Comparison of ENCODE assay signal across 33 cellular contexts in genomic region chr1:45891087-45891486, GRCh38.
"Had no signal": no experiment of that assay in that cellular context is flagged by ENCODE, and none has a peak within 500 bp of the region (broad histone marks: within the 10 kb centered on the region; RNA-seq: fewer than 3 reads in every experiment).

No MANE protein-coding gene starts in this region.

- DNase-seq: activated CD4-positive, alpha-beta memory T cell treated with anti-CD3 and anti-CD28 coated beads for 36 hours; activated CD4-positive, alpha-beta T cell treated with anti-CD3 and anti-CD28 coated beads, Interleukin-2, amount 10 ng/mL, durations not matched to agents 24 days and 14 days; activated CD4-positive, CD25-positive, alpha-beta regulatory T cell treated with anti-CD3 and anti-CD28 coated beads, Interleukin-2, amount 50 U/mL, for 72 hours; activated CD8-positive, alpha-beta memory T cell treated with anti-CD3 and anti-CD28 coated beads, Interleukin-2, amount 50 U/mL, for 4 hours; activated gamma-delta T cell; activated naive CD8-positive, alpha-beta T cell treated with anti-CD3 and anti-CD28 coated beads, Interleukin-2, amount 50 U/mL, for 24 hours; activated T-cell treated with anti-CD3 and anti-CD28 coated beads, Interleukin-2, amount 50 U/mL, for 1 hour; amygdala; dermis blood vessel endothelial cell; effector CD4-positive, alpha-beta T cell; foreskin keratinocyte; kidney glomerular epithelial cell; left lung; lower lobe of right lung; mesendoderm; retina; sigmoid colon; small intestine; stimulated activated CD4-positive, alpha-beta T cell treated with anti-CD3 and anti-CD28 coated beads, Interleukin-1b, Interleukin-23, amount 100 ng/mL, for 48 hours; stimulated activated CD4-positive, alpha-beta T cell treated with anti-CD3 and anti-CD28 coated beads, Interleukin-4, amount 100 ng/mL, for 4 hours; stimulated activated naive B cell treated with anti-CD40 and anti-IgM and Interleukin-4, amounts not matched to agents 10 μg/mL and 1 μg/mL and 100 μg/mL, for 72 hours; stomach; SW 1271; T-helper 17 cell; T1000; thyroid gland; upper lobe of right lung; WERI-Rb-1 had no signal

- H3K4me3 ChIP-seq: left lung, lower lobe of right lung, sigmoid colon, stomach, thyroid gland, upper lobe of right lung had no signal

- H3K27ac ChIP-seq: upper lobe of right lung, WERI-Rb-1 had no signal

- ATAC-seq: activated naive CD8-positive, alpha-beta T cell treated with anti-CD3 and anti-CD28 coated beads, Interleukin-2, amount 50 U/mL, for 24 hours; foreskin keratinocyte; lower lobe of right lung; stimulated activated naive B cell treated with anti-CD40 and anti-IgM and Interleukin-4, amounts not matched to agents 10 μg/mL and 1 μg/mL and 100 μg/mL, for 72 hours; T-helper 17 cell; upper lobe of right lung had no signal

- H3K27ac Mint-ChIP-seq: activated CD4-positive, alpha-beta memory T cell treated with anti-CD3 and anti-CD28 coated beads for 36 hours; activated CD4-positive, alpha-beta T cell treated with anti-CD3 and anti-CD28 coated beads, Interleukin-2, amount 10 ng/mL, durations not matched to agents 24 days and 14 days; activated naive CD4-positive, alpha-beta T cell treated with anti-CD3 and anti-CD28 coated beads, Interleukin-2, amount 50 U/mL, for 24 hours; activated naive CD8-positive, alpha-beta T cell treated with anti-CD3 and anti-CD28 coated beads, Interleukin-2, amount 50 U/mL, for 24 hours; progenitor cell of endocrine pancreas; stimulated activated naive B cell treated with anti-CD40 and anti-IgM and Interleukin-4, amounts not matched to agents 10 μg/mL and 1 μg/mL and 100 μg/mL, for 72 hours; T-helper 17 cell had no signal

- H3K27me3 Mint-ChIP-seq: activated CD4-positive, alpha-beta memory T cell treated with anti-CD3 and anti-CD28 coated beads for 36 hours; activated CD4-positive, alpha-beta T cell treated with anti-CD3 and anti-CD28 coated beads, Interleukin-2, amount 10 ng/mL, durations not matched to agents 24 days and 14 days; activated naive CD4-positive, alpha-beta T cell treated with anti-CD3 and anti-CD28 coated beads, Interleukin-2, amount 50 U/mL, for 24 hours; activated naive CD8-positive, alpha-beta T cell treated with anti-CD3 and anti-CD28 coated beads, Interleukin-2, amount 50 U/mL, for 24 hours; central memory CD8-positive, alpha-beta T cell; progenitor cell of endocrine pancreas; stimulated activated naive B cell treated with anti-CD40 and anti-IgM and Interleukin-4, amounts not matched to agents 10 μg/mL and 1 μg/mL and 100 μg/mL, for 72 hours; T-helper 17 cell had no signal

- H3K36me3 Mint-ChIP-seq: activated naive CD4-positive, alpha-beta T cell treated with anti-CD3 and anti-CD28 coated beads, Interleukin-2, amount 50 U/mL, for 24 hours had no signal

- H3K36me3 ChIP-seq: esophagus muscularis mucosa, left lung, lower lobe of right lung, sigmoid colon, stomach, thyroid gland, upper lobe of right lung, WERI-Rb-1 had no signal

- H3K27me3 ChIP-seq: esophagus muscularis mucosa, foreskin keratinocyte, left lung, sigmoid colon, stomach, thyroid gland, upper lobe of right lung had no signal

- H3K4me3 Mint-ChIP-seq: activated CD4-positive, alpha-beta memory T cell treated with anti-CD3 and anti-CD28 coated beads for 36 hours; activated CD4-positive, alpha-beta T cell treated with anti-CD3 and anti-CD28 coated beads, Interleukin-2, amount 10 ng/mL, durations not matched to agents 24 days and 14 days; activated naive CD4-positive, alpha-beta T cell treated with anti-CD3 and anti-CD28 coated beads, Interleukin-2, amount 50 U/mL, for 24 hours; activated naive CD8-positive, alpha-beta T cell treated with anti-CD3 and anti-CD28 coated beads, Interleukin-2, amount 50 U/mL, for 24 hours; central memory CD8-positive, alpha-beta T cell; nephron; stimulated activated naive B cell treated with anti-CD40 and anti-IgM and Interleukin-4, amounts not matched to agents 10 μg/mL and 1 μg/mL and 100 μg/mL, for 72 hours; T-helper 17 cell had no signal

- H3K9me3 Mint-ChIP-seq: activated CD4-positive, alpha-beta memory T cell treated with anti-CD3 and anti-CD28 coated beads for 36 hours; activated naive CD4-positive, alpha-beta T cell treated with anti-CD3 and anti-CD28 coated beads, Interleukin-2, amount 50 U/mL, for 24 hours; activated naive CD8-positive, alpha-beta T cell treated with anti-CD3 and anti-CD28 coated beads, Interleukin-2, amount 50 U/mL, for 24 hours; central memory CD8-positive, alpha-beta T cell; nephron had no signal

- H3K9me3 ChIP-seq: esophagus muscularis mucosa, left lung, lower lobe of right lung, sigmoid colon, stomach, thyroid gland, upper lobe of right lung had no signal
